In genomic region chr1:245932302-245932972, GRCh38 we compare ENCODE assay signal across 24 cellular contexts.
DNase-seq lines count a peak whose midpoint lies in the region; ATAC-seq and TF ChIP-seq lines count a peak whose summit lies in the region.
"Had no signal": no experiment of that assay in that cellular context is flagged by ENCODE, and none has a peak within 500 bp of the region (broad histone marks: within the 10 kb centered on the region; RNA-seq: fewer than 3 reads in every experiment).

No MANE protein-coding gene starts in this region.

- ATAC-seq in GM23338, result no peak
- ATAC-seq in WTC11, result no peak
- ATAC-seq in GM18907 (IDR thresholded peaks at IDR 0.05; ENCODE audit: unreplicated experiment), result no peak
- no peak for ATAC-seq in HG02870 (IDR thresholded peaks at IDR 0.05; ENCODE audit: unreplicated experiment)
- ATAC-seq: A549; CD8-positive, alpha-beta T cell; GM12878 had no signal

- no peak overlapping the region for H4K8ac ChIP-seq in trophoblast cell (ENCODE audit: low read depth, low read length)

- no CpG with 5 or more reads among the region's 8 CpGs for WGBS in trophoblast cell (ENCODE audit: extremely low coverage, insufficient coverage, insufficient read length)

- H3K27ac ChIP-seq in GM23338 (ENCODE audit: low read depth) (0 out of 2 replicates have a peak overlapping the region, but pooled peaks have one; percentile 41), trophoblast cell (ENCODE audit: low read depth, low read length) (no peak overlapping the region)
- H3K27ac ChIP-seq: 22Rv1; A549; BLaER1 treated with 17β-estradiol and CSF1 and Interleukin-3, amounts not matched to agents 10 nM and 100 nM; C4-2B had no signal

- H3K4me1 ChIP-seq in GM23338 (ENCODE audit: insufficient read depth) (peaks cover 26% of the 10 kb centered on the region), trophoblast cell (ENCODE audit: control insufficient read depth in 1 of 2, insufficient read depth in 2 of 2, low read length in 2 of 2) (peaks cover 0 to 1% of the 10 kb centered on the region in 2 experiments)
- H3K4me1 ChIP-seq: A549; BLaER1 treated with 17β-estradiol and CSF1 and Interleukin-3, amounts not matched to agents 10 nM and 100 nM; Caco-2 had no signal

- H3K9me3 ChIP-seq in trophoblast cell (ENCODE audit: insufficient read depth, low read depth, low read length), result no peaks in the 10 kb centered on the region
- H3K9me3 ChIP-seq: A549; BLaER1 treated with 17β-estradiol and CSF1 and Interleukin-3, amounts not matched to agents 10 nM and 100 nM; Caco-2 had no signal

- DNase-seq in GM23338 (ENCODE audit: low spot score) (no peak), LNCaP clone FGC (ENCODE audit: low read depth) (peak; percentile 94), WTC11 (ENCODE audit: low spot score) (no peak), trophoblast cell (no peak), Kasumi-1 (lab: John Stamatoyannopoulos, UW) (no peak)
- no peak for DNase-seq in activated CD4-positive, alpha-beta T cell treated with anti-CD3 and anti-CD28 coated beads, Interleukin-2, amount 50 U/mL, for 1 hour
- DNase-seq: AML-193; Caco-2; Calu3; CD4-positive, alpha-beta T cell; CD8-positive, alpha-beta T cell; DMS53; DMS79; DND-41; EL; GDM1 had no signal

- no peaks in the 10 kb centered on the region for H3K27me3 ChIP-seq in GM23338 (ENCODE audit: insufficient read depth)
- H3K27me3 ChIP-seq in trophoblast cell (ENCODE audit: insufficient read depth, low read length), result no peaks in the 10 kb centered on the region
- H3K27me3 ChIP-seq: BLaER1 treated with 17β-estradiol and CSF1 and Interleukin-3, amounts not matched to agents 10 nM and 100 nM had no signal

- H3K4me1 Mint-ChIP-seq in GM23338 (peaks cover 22% of the 10 kb centered on the region; the same call in 2 of the 3 replicates), WTC11 (peaks cover 42% of the 10 kb centered on the region)
- H3K4me1 Mint-ChIP-seq: B cell had no signal

- no peaks in the 10 kb centered on the region for H3K79me1 ChIP-seq in trophoblast cell (ENCODE audit: low read length)

- no peaks in the 10 kb centered on the region for H3K9me2 ChIP-seq in GM23338 (ENCODE audit: insufficient read depth)

- no peak overlapping the region for H2AK5ac ChIP-seq in trophoblast cell (ENCODE audit: low read length)

- no peak overlapping the region for H2BK5ac ChIP-seq in trophoblast cell (ENCODE audit: low read depth, low read length, poor library complexity)

- H4K12ac ChIP-seq in trophoblast cell (ENCODE audit: low read depth, low read length), result no peak overlapping the region

- H4K91ac ChIP-seq in trophoblast cell (ENCODE audit: low read depth, low read length), result peak overlapping the region; percentile 9

- POLR2A ChIA-PET in WTC11 (lab: Charles Lee), result no interaction called here

- H3K18ac ChIP-seq in trophoblast cell (ENCODE audit: low read length), result no peak overlapping the region

- H3K79me2 ChIP-seq in GM23338 (replicated peaks; ENCODE audit: insufficient read depth) (no peaks in the 10 kb centered on the region), trophoblast cell (ENCODE audit: control insufficient read depth, insufficient read depth, low read length, poor library complexity) (no peaks in the 10 kb centered on the region)

- H3F3A ChIP-seq in GM23338 (replicated peaks; ENCODE audit: low read depth), result no peaks in the 10 kb centered on the region

- H3K4me3 Mint-ChIP-seq in GM23338, result no peak overlapping the region
- no peak overlapping the region for H3K4me3 Mint-ChIP-seq in WTC11
- H3K4me3 Mint-ChIP-seq: B cell; CD4-positive, alpha-beta T cell; CD8-positive, alpha-beta T cell had no signal

- H3K23ac ChIP-seq in trophoblast cell (ENCODE audit: low read length), result no peak overlapping the region

- no peak overlapping the region for H2BK12ac ChIP-seq in trophoblast cell (ENCODE audit: low read length)

- H3K9me3 Mint-ChIP-seq in GM23338, result no peaks in the 10 kb centered on the region
- H3K9me3 Mint-ChIP-seq in WTC11, result no peaks in the 10 kb centered on the region
- H3K9me3 Mint-ChIP-seq: CD4-positive, alpha-beta T cell; CD8-positive, alpha-beta T cell had no signal

- H3K36me3 Mint-ChIP-seq in GM23338 (ENCODE audit: low read depth) (no peaks in the 10 kb centered on the region), WTC11 (no peaks in the 10 kb centered on the region)

- H3K4me2 ChIP-seq in GM23338 (0 out of 2 replicates have a peak overlapping the region, but pooled peaks have one; percentile 3), trophoblast cell (ENCODE audit: low read length) (no peak overlapping the region)
- H3K4me2 ChIP-seq: A549; BLaER1 treated with 17β-estradiol and CSF1 and Interleukin-3, amounts not matched to agents 10 nM and 100 nM had no signal

- no peak overlapping the region for H3K4me3 ChIP-seq in GM23338
- H3K4me3 ChIP-seq in LNCaP clone FGC (ENCODE audit: low read depth, low read length), result no peak overlapping the region
- H3K4me3 ChIP-seq in trophoblast cell (ENCODE audit: low read depth, low read length), result no peak overlapping the region
- H3K4me3 ChIP-seq: A549; BLaER1 treated with 17β-estradiol and CSF1 and Interleukin-3, amounts not matched to agents 10 nM and 100 nM; GM12878 had no signal

- H2BK120ac ChIP-seq in trophoblast cell (ENCODE audit: insufficient read depth, low read length, poor library complexity), result no peak overlapping the region

- no peaks in the 10 kb centered on the region for H4K20me1 ChIP-seq in GM23338 (replicated peaks; ENCODE audit: insufficient read depth)
- H4K20me1 ChIP-seq: BLaER1 treated with 17β-estradiol and CSF1 and Interleukin-3, amounts not matched to agents 10 nM and 100 nM had no signal

- H3K9ac ChIP-seq in trophoblast cell (ENCODE audit: low read length), result no peak overlapping the region
- H3K9ac ChIP-seq: BLaER1 treated with 17β-estradiol and CSF1 and Interleukin-3, amounts not matched to agents 10 nM and 100 nM had no signal

- no peak overlapping the region for H3K27ac Mint-ChIP-seq in GM23338
- H3K27ac Mint-ChIP-seq in WTC11, result peak overlapping the region; percentile 76
- H3K27ac Mint-ChIP-seq: B cell; CD4-positive, alpha-beta T cell; CD8-positive, alpha-beta T cell had no signal

- CTCF ChIA-PET in WTC11 (lab: Charles Lee), result no interaction called here

- H2AFZ ChIP-seq in GM23338 (no peak overlapping the region), trophoblast cell (ENCODE audit: insufficient read depth, low read length, poor library complexity) (no peak overlapping the region)

- TF ChIP-seq CTCF in GM23338 (conservative IDR thresholded peaks at IDR 0.05; ENCODE audit: low read depth in 2 of 2) (no peak), LNCaP clone FGC (IDR thresholded peaks at IDR 0.05; ENCODE audit: control insufficient read depth, extremely low read depth, insufficient read depth) (no peak), WTC11 (IDR thresholded peaks at IDR 0.05) (no peak)

- no peaks in the 10 kb centered on the region for H3K36me3 ChIP-seq in GM23338 (ENCODE audit: insufficient read depth)
- H3K36me3 ChIP-seq in trophoblast cell (ENCODE audit: control insufficient read depth in 1 of 2, insufficient read depth in 2 of 2, low read length in 2 of 2), result no peaks in the 10 kb centered on the region

- no peak overlapping the region for H3K14ac ChIP-seq in trophoblast cell (ENCODE audit: low read length)

- no peaks in the 10 kb centered on the region for H3K27me3 Mint-ChIP-seq in GM23338 (ENCODE audit: insufficient read depth, low read depth, poor library complexity)
- H3K27me3 Mint-ChIP-seq in WTC11 (ENCODE audit: low read depth), result no peaks in the 10 kb centered on the region
- H3K27me3 Mint-ChIP-seq: B cell; CD4-positive, alpha-beta T cell had no signal

- no peak overlapping the region for H3K4ac ChIP-seq in trophoblast cell (ENCODE audit: low read depth, low read length)

TF ChIP-seq in GM23338, 12 proteins besides CTCF, POLR2A, EP300 and RAD21 (continues in another document):
- TF ChIP-seq EZH2 (IDR thresholded peaks at IDR 0.05; ENCODE audit: low read depth, unreplicated experiment), result no peak
- no peak for TF ChIP-seq NANOG (IDR thresholded peaks at IDR 0.05; ENCODE audit: borderline replicate concordance)
- TF ChIP-seq CREB1 (CRISPR knock-in tag; IDR thresholded peaks at IDR 0.05; ENCODE audit: low read depth), result no peak
- TF ChIP-seq ETS1 (IDR thresholded peaks at IDR 0.05), result no peak

TF ChIP-seq in WTC11, 78 proteins besides CTCF, POLR2A, EP300 and RAD21:
- TF ChIP-seq ZNF121 (CRISPR knock-in tag; IDR thresholded peaks at IDR 0.05) (peak; percentile 92), HMGXB4 (CRISPR knock-in tag; IDR thresholded peaks at IDR 0.05) (no peak)
